ENCODE assay signal across 8 cellular contexts in the genomic region with DNA sequence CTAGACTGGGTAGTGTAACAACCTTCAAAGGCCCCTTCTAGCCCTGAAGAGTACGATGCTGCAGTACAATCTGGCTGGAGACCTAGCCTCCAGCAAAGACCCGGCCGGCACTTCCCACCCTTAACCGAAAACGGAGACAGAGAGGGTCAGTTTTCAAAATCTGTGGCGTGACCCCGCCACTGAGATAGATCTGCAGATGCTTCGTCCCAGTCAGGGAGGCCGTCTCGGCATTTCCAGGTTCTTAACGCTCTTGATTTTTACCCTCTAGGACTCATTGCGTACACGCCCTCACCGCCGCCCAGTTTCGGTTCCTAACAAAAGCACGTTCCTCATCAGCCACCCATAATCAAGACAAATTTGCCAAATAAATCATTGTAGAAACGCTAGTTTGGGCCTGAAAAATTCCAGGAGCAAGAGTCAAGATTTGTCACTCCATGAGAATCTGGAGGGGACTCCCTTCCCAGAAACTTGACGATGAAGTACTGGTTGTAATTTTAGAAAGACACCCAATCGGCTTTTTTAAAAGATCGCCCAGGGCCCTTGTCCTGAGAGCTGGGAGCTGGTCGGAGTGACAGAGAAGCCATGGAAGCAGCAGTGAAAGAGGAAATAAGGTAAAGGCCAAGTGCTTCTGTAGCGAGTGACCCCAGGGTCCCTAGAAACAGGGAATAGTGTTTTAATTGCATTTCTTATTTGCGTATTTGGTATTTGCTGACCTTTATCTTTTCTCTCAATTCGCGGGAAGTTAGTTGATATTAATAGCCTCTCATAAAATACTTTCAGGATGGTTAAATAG. TPM values are rescaled to one million over a fixed set of nuclear protein-coding genes. Genes with fewer than 3 reads are reported as not detected.
DNase-seq lines count a peak whose midpoint lies in the region; ATAC-seq and TF ChIP-seq lines count a peak whose summit lies in the region.

No MANE protein-coding gene starts in this region.

- no peaks in the 10 kb centered on the region for H3K27me3 ChIP-seq in endodermal cell (ENCODE audit: control insufficient read depth, insufficient read depth, low read length, poor library complexity, severe bottlenecking)

- H3K27me3 Mint-ChIP-seq in activated CD8-positive, alpha-beta memory T cell treated with anti-CD3 and anti-CD28 coated beads, Interleukin-2, amount 10 ng/mL, durations not matched to agents 7 days and 5 days, result no peaks in the 10 kb centered on the region
- H3K27me3 Mint-ChIP-seq in endodermal cell (ENCODE audit: insufficient read depth) (no peaks in the 10 kb centered on the region), mesothelial cell of epicardium (ENCODE audit: low read depth) (no peaks in the 10 kb centered on the region)

- CTCF ChIA-PET in activated CD8-positive, alpha-beta memory T cell treated with anti-CD3 and anti-CD28 coated beads, Interleukin-2, amount 10 ng/mL, durations not matched to agents 7 days and 5 days (lab: Charles Lee), result no interaction called here

- WGBS in endodermal cell (ENCODE audit: insufficient coverage in 1 of 2, insufficient read length in 1 of 2), 2 experiments, result 29 to 35% methylated on average over 18 to 26 of the region's 26 CpGs

- DNase-seq in NCI-H82 (lab: John Stamatoyannopoulos, UW) (peak; percentile 69), endodermal cell (peak; percentile 69), mesothelial cell of epicardium (ENCODE audit: low spot score in 2 of 2, unreplicated experiment in 2 of 2) (peak in 1 of 2 experiments; percentile 65)
- peak; percentile 79 for DNase-seq in activated CD8-positive, alpha-beta memory T cell treated with anti-CD3 and anti-CD28 coated beads, Interleukin-2, amount 10 ng/mL, durations not matched to agents 7 days and 5 days
- DNase-seq in stimulated activated CD8-positive, alpha-beta memory T cell treated with anti-CD3 and anti-CD28 coated beads, Interleukin-15, amount 100 ng/mL, for 48 hours (ENCODE audit: low read depth in 2 of 2), result peak; percentile 36 to 43

- peaks cover 9% of the 10 kb centered on the region for H3K36me3 ChIP-seq in endodermal cell (ENCODE audit: control insufficient read depth, insufficient read depth, low read length)

- peak overlapping the region; percentile 94 for H3K27ac Mint-ChIP-seq in activated CD8-positive, alpha-beta memory T cell treated with anti-CD3 and anti-CD28 coated beads, Interleukin-2, amount 10 ng/mL, durations not matched to agents 7 days and 5 days
- H3K27ac Mint-ChIP-seq in endodermal cell (peak overlapping the region; percentile 99), mesothelial cell of epicardium (peak overlapping the region; percentile 100)

- H3K9ac ChIP-seq in endodermal cell (ENCODE audit: extremely low read depth, low read length, poor library complexity, severe bottlenecking), result peak overlapping the region; percentile 83

- peak overlapping the region; percentile 92 for H3K4me3 Mint-ChIP-seq in activated CD8-positive, alpha-beta memory T cell treated with anti-CD3 and anti-CD28 coated beads, Interleukin-2, amount 10 ng/mL, durations not matched to agents 7 days and 5 days
- H3K4me3 Mint-ChIP-seq in endodermal cell, result peak overlapping the region; percentile 90
- H3K4me3 Mint-ChIP-seq in mesothelial cell of epicardium, result peak overlapping the region; percentile 99

- no peaks in the 10 kb centered on the region for H3K4me1 ChIP-seq in endodermal cell (ENCODE audit: control insufficient read depth, insufficient read depth, low read length)

- H3K4me3 ChIP-seq in endodermal cell (ENCODE audit: low read length), result peak overlapping the region; percentile 88

- H3K9me3 Mint-ChIP-seq in activated CD8-positive, alpha-beta memory T cell treated with anti-CD3 and anti-CD28 coated beads, Interleukin-2, amount 10 ng/mL, durations not matched to agents 7 days and 5 days (ENCODE audit: low read depth), result no peaks in the 10 kb centered on the region
- H3K9me3 Mint-ChIP-seq in endodermal cell, result no peaks in the 10 kb centered on the region
- no peaks in the 10 kb centered on the region for H3K9me3 Mint-ChIP-seq in mesothelial cell of epicardium

- H3K4me1 Mint-ChIP-seq in activated CD8-positive, alpha-beta memory T cell treated with anti-CD3 and anti-CD28 coated beads, Interleukin-2, amount 10 ng/mL, durations not matched to agents 7 days and 5 days, result peaks cover 48% of the 10 kb centered on the region
- H3K4me1 Mint-ChIP-seq in endodermal cell, result peaks cover 25% of the 10 kb centered on the region
- H3K4me1 Mint-ChIP-seq in mesothelial cell of epicardium, result peaks cover 41% of the 10 kb centered on the region

- no peaks in the 10 kb centered on the region for H3K9me3 ChIP-seq in endodermal cell (ENCODE audit: control insufficient read depth, low read length)

- peaks cover 14% of the 10 kb centered on the region for H3K36me3 Mint-ChIP-seq in activated CD8-positive, alpha-beta memory T cell treated with anti-CD3 and anti-CD28 coated beads, Interleukin-2, amount 10 ng/mL, durations not matched to agents 7 days and 5 days
- H3K36me3 Mint-ChIP-seq in endodermal cell (ENCODE audit: low read depth) (peaks cover 25% of the 10 kb centered on the region), mesothelial cell of epicardium (peaks cover 3% of the 10 kb centered on the region)

- peak overlapping the region; percentile 89 for H3K27ac ChIP-seq in endodermal cell (ENCODE audit: low read depth, low read length)

- TF ChIP-seq CTCF in endodermal cell (conservative IDR thresholded peaks at IDR 0.05), result no peak
- TF ChIP-seq CTCF in mesothelial cell of epicardium (IDR thresholded peaks at IDR 0.05; ENCODE audit: unreplicated experiment), result no peak

- ATAC-seq in GM18517 (IDR thresholded peaks at IDR 0.05; ENCODE audit: unreplicated experiment) (peak; percentile 20), HG02970 (IDR thresholded peaks at IDR 0.05; ENCODE audit: low FRiP score, unreplicated experiment) (peak; percentile 7), HG03108 (IDR thresholded peaks at IDR 0.05; ENCODE audit: unreplicated experiment) (no peak)
- peak; percentile 28 for ATAC-seq in activated CD8-positive, alpha-beta memory T cell treated with anti-CD3 and anti-CD28 coated beads, Interleukin-2, amount 10 ng/mL, durations not matched to agents 7 days and 5 days

RNA-seq across cellular contexts. Expression of a gene that starts 0.9 kb away (rescaled TPM):
- 10 to 100 TPM; 30.7 to 36.1 TPM for total RNA-seq in activated CD8-positive, alpha-beta memory T cell treated with anti-CD3 and anti-CD28 coated beads, Interleukin-2, amount 10 ng/mL, durations not matched to agents 7 days and 5 days
- 10 to 100 TPM; 33.7 to 37.4 TPM for total RNA-seq in endodermal cell
- 38.8 TPM for polyA plus RNA-seq in endodermal cell (2013, experiment 1 of 2)
- 37.3 TPM for polyA plus RNA-seq in endodermal cell (2013, experiment 2 of 2)
- total RNA-seq in mesothelial cell of epicardium, result 55.9 to 56.1 TPM (median 56.1 TPM) in 3 replicates

RNA-seq across cellular contexts. Expression of a gene that starts 1.1 kb away (rescaled TPM):
- total RNA-seq in activated CD8-positive, alpha-beta memory T cell treated with anti-CD3 and anti-CD28 coated beads, Interleukin-2, amount 10 ng/mL, durations not matched to agents 7 days and 5 days, result 10 to 100 TPM; 22.7 to 30.4 TPM
- 10 to 100 TPM; 13.8 to 17.1 TPM for total RNA-seq in endodermal cell
- polyA plus RNA-seq in endodermal cell (2013, experiment 1 of 2), result 15.7 TPM
- 14.3 TPM for polyA plus RNA-seq in endodermal cell (2013, experiment 2 of 2)
- 39.7 to 42.7 TPM (median 42.0 TPM) in 3 replicates for total RNA-seq in mesothelial cell of epicardium
